ENCODE assay signal across 16 cellular contexts in genomic region chr3:17052348-17052747, GRCh38.
A peak's percentile ranks its signal among the peaks of the same experiment; 100 is the strongest.
DNase-seq lines count a peak whose midpoint lies in the region; ATAC-seq and TF ChIP-seq lines count a peak whose summit lies in the region.
"Had no signal": no experiment of that assay in that cellular context is flagged by ENCODE, and none has a peak within 500 bp of the region (broad histone marks: within the 10 kb centered on the region; RNA-seq: fewer than 3 reads in every experiment).

No MANE protein-coding gene starts in this region.

- H3K9me3 ChIP-seq in upper lobe of right lung = peaks cover 11% of the 10 kb centered on the region
- no peaks in the 10 kb centered on the region for H3K9me3 ChIP-seq in Peyer's patch

- H3K36me3 ChIP-seq in upper lobe of right lung = no peaks in the 10 kb centered on the region
- no peaks in the 10 kb centered on the region for H3K36me3 ChIP-seq in Peyer's patch

- H3K4me1 ChIP-seq in upper lobe of right lung (no peaks in the 10 kb centered on the region), Peyer's patch (no peaks in the 10 kb centered on the region)
- H3K4me1 ChIP-seq: parathyroid adenoma had no signal

- no peaks in the 10 kb centered on the region for H3K27me3 Mint-ChIP-seq in activated naive CD8-positive, alpha-beta T cell treated with anti-CD3 and anti-CD28 coated beads, Interleukin-2, amount 10 ng/mL, durations not matched to agents 7 days and 5 days
- no peaks in the 10 kb centered on the region for H3K27me3 Mint-ChIP-seq in activated naive CD8-positive, alpha-beta T cell treated with anti-CD3 and anti-CD28 coated beads for 36 hours
- H3K27me3 Mint-ChIP-seq in osteocyte (ENCODE audit: unreplicated experiment) = no peaks in the 10 kb centered on the region
- H3K27me3 Mint-ChIP-seq: stimulated activated naive CD8-positive, alpha-beta T cell treated with anti-CD3 and anti-CD28 coated beads, Interleukin-15, Interleukin-2, amounts not matched to agents 100 ng/mL and 50 ng/mL, for 24 hours had no signal

- no peak for TF ChIP-seq POLR2A in Peyer's patch (IDR thresholded peaks at IDR 0.05)

- DNase-seq in activated naive CD8-positive, alpha-beta T cell treated with anti-CD3 and anti-CD28 coated beads, Interleukin-2, amount 10 ng/mL, durations not matched to agents 7 days and 5 days = no peak
- DNase-seq in activated naive CD8-positive, alpha-beta T cell treated with anti-CD3 and anti-CD28 coated beads for 36 hours = no peak
- DNase-seq in upper lobe of right lung (no peak), osteocyte (ENCODE audit: extremely low spot score, unreplicated experiment) (no peak), Peyer's patch (no peak)
- no peak for DNase-seq in NK-92 treated with Interleukin-12 subunit alpha and Interleukin-12 subunit beta, amount 100 ng/mL, for 24 hours (lab: John Stamatoyannopoulos, UW)
- DNase-seq: activated T-cell treated with anti-CD3 and anti-CD28 coated beads for 4 hours; hypothalamus; mesendoderm; stimulated activated CD4-positive, alpha-beta T cell treated with anti-CD3 and anti-CD28 coated beads, Interleukin-2, amount 100 ng/mL, for 24 hours had no signal

- H3K27ac ChIP-seq in upper lobe of right lung = no peak overlapping the region
- H3K27ac ChIP-seq in Peyer's patch = no peak overlapping the region
- H3K27ac ChIP-seq: epithelial cell of prostate, parathyroid adenoma had no signal

- H3K9me3 Mint-ChIP-seq in activated naive CD8-positive, alpha-beta T cell treated with anti-CD3 and anti-CD28 coated beads, Interleukin-2, amount 10 ng/mL, durations not matched to agents 7 days and 5 days = peaks cover 23% of the 10 kb centered on the region
- peaks cover 33% of the 10 kb centered on the region for H3K9me3 Mint-ChIP-seq in activated naive CD8-positive, alpha-beta T cell treated with anti-CD3 and anti-CD28 coated beads for 36 hours
- peaks cover 8% of the 10 kb centered on the region for H3K9me3 Mint-ChIP-seq in osteocyte (ENCODE audit: unreplicated experiment)

- H3K27ac Mint-ChIP-seq in activated naive CD8-positive, alpha-beta T cell treated with anti-CD3 and anti-CD28 coated beads, Interleukin-2, amount 10 ng/mL, durations not matched to agents 7 days and 5 days = peak overlapping the region; percentile 26
- H3K27ac Mint-ChIP-seq in activated naive CD8-positive, alpha-beta T cell treated with anti-CD3 and anti-CD28 coated beads for 36 hours = no peak overlapping the region
- no peak overlapping the region for H3K27ac Mint-ChIP-seq in osteocyte (ENCODE audit: unreplicated experiment)
- H3K27ac Mint-ChIP-seq: stimulated activated naive CD8-positive, alpha-beta T cell treated with anti-CD3 and anti-CD28 coated beads, Interleukin-15, Interleukin-2, amounts not matched to agents 100 ng/mL and 50 ng/mL, for 24 hours had no signal

- no peak for ATAC-seq in activated naive CD8-positive, alpha-beta T cell treated with anti-CD3 and anti-CD28 coated beads, Interleukin-2, amount 10 ng/mL, durations not matched to agents 7 days and 5 days (ENCODE audit: low read depth)
- peak; percentile 61 for ATAC-seq in HG02642 (IDR thresholded peaks at IDR 0.05; ENCODE audit: poor library complexity, unreplicated experiment)
- peak; percentile 74 for ATAC-seq in HG03558 (IDR thresholded peaks at IDR 0.05; ENCODE audit: extremely low read depth, unreplicated experiment)
- peak; percentile 75 for ATAC-seq in upper lobe of right lung
- ATAC-seq: HCT116 had no signal

- TF ChIP-seq CTCF in upper lobe of right lung (IDR thresholded peaks at IDR 0.05) = no peak
- no peak for TF ChIP-seq CTCF in osteocyte (IDR thresholded peaks at IDR 0.05)
- TF ChIP-seq CTCF in Peyer's patch (IDR thresholded peaks at IDR 0.05) = no peak

- H3K27me3 ChIP-seq in upper lobe of right lung (no peaks in the 10 kb centered on the region), Peyer's patch (no peaks in the 10 kb centered on the region)

- peaks cover 23% of the 10 kb centered on the region for H3K4me1 Mint-ChIP-seq in activated naive CD8-positive, alpha-beta T cell treated with anti-CD3 and anti-CD28 coated beads, Interleukin-2, amount 10 ng/mL, durations not matched to agents 7 days and 5 days
- peaks cover 21% of the 10 kb centered on the region for H3K4me1 Mint-ChIP-seq in activated naive CD8-positive, alpha-beta T cell treated with anti-CD3 and anti-CD28 coated beads for 36 hours
- peaks cover 23% of the 10 kb centered on the region for H3K4me1 Mint-ChIP-seq in osteocyte (ENCODE audit: unreplicated experiment)

- POLR2A ChIA-PET in activated naive CD8-positive, alpha-beta T cell treated with anti-CD3 and anti-CD28 coated beads, Interleukin-2, amount 10 ng/mL, durations not matched to agents 7 days and 5 days (lab: Charles Lee) = interaction anchor here (0.7 kb wide), 1 partner anchor 29 kb away, joined by 3 read pairs; no protein-coding TSS in a partner anchor

- intact Hi-C loops in upper lobe of right lung (cut with DNase I) = no loop called here

- peaks cover 76% of the 10 kb centered on the region for H3K36me3 Mint-ChIP-seq in activated naive CD8-positive, alpha-beta T cell treated with anti-CD3 and anti-CD28 coated beads, Interleukin-2, amount 10 ng/mL, durations not matched to agents 7 days and 5 days
- H3K36me3 Mint-ChIP-seq in activated naive CD8-positive, alpha-beta T cell treated with anti-CD3 and anti-CD28 coated beads for 36 hours = peaks cover 79% of the 10 kb centered on the region
- H3K36me3 Mint-ChIP-seq in osteocyte (ENCODE audit: unreplicated experiment) = no peaks in the 10 kb centered on the region

- no peak overlapping the region for H3K4me3 ChIP-seq in upper lobe of right lung
- H3K4me3 ChIP-seq in Peyer's patch = no peak overlapping the region

- H3K4me3 Mint-ChIP-seq in activated naive CD8-positive, alpha-beta T cell treated with anti-CD3 and anti-CD28 coated beads, Interleukin-2, amount 10 ng/mL, durations not matched to agents 7 days and 5 days = no peak overlapping the region
- no peak overlapping the region for H3K4me3 Mint-ChIP-seq in activated naive CD8-positive, alpha-beta T cell treated with anti-CD3 and anti-CD28 coated beads for 36 hours
- no peak overlapping the region for H3K4me3 Mint-ChIP-seq in osteocyte (ENCODE audit: unreplicated experiment)
- H3K4me3 Mint-ChIP-seq: stimulated activated naive CD8-positive, alpha-beta T cell treated with anti-CD3 and anti-CD28 coated beads, Interleukin-15, Interleukin-2, amounts not matched to agents 100 ng/mL and 50 ng/mL, for 24 hours had no signal
